9 cellular contexts compared by ENCODE assay signal in the genomic region with DNA sequence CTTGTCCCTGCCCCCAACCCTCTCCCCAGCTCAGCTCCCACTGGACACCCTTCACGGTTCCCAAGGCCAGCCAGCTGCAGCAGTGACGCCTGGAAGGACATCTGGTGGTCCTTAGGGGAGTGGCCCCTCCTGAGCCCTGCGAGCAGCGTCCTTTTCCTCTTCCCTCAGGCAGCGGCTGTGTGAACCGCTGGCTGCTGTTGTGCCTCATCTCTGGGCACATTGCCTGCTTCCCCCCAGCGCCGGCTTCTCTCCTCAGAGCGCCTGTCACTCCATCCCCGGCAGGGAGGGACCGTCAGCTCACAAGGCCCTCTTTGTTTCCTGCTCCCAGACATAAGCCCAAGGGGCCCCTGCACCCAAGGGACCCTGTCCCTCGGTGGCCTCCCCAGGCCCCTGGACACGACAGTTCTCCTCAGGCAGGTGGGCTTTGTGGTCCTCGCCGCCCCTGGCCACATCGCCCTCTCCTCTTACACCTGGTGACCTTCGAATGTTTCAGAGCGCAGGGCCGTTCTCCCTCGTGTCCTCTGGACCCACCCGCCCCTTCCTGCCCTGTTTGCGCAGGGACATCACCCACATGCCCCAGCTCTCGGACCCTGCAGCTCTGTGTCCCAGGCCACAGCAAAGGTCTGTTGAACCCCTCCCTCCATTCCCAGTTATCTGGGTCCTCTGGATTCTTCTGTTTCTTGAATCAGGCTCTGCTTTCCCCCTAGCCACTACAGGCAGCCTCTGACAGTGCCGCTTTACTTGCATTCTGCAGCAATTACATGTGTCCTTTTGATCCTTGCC. TPM values are rescaled to one million over a fixed set of nuclear protein-coding genes. Genes with fewer than 3 reads are reported as not detected.
DNase-seq lines count a peak whose midpoint lies in the region; ATAC-seq, FAIRE-seq and TF ChIP-seq lines count a peak whose summit lies in the region.
"Had no signal": no experiment of that assay in that cellular context is flagged by ENCODE, and none has a peak within 500 bp of the region (broad histone marks: within the 10 kb centered on the region; RNA-seq: fewer than 3 reads in every experiment).

No MANE protein-coding gene starts in this region.

- H3K27me3 ChIP-seq in body of pancreas: no peaks in the 10 kb centered on the region

- H3K4me3 ChIP-seq in body of pancreas: no peak overlapping the region
- H3K4me3 ChIP-seq in kidney (ENCODE audit: low read length in 2 of 2): no peak overlapping the region

- H3K27ac ChIP-seq in body of pancreas: peak overlapping the region in 2 of 4 donors; percentile 19 to 33
- H3K27ac ChIP-seq in kidney (ENCODE audit: low read depth in 2 of 2, low read length in 2 of 2): no peak overlapping the region
- H3K27ac ChIP-seq: C4-2B had no signal

- no peak for FAIRE-seq in kidney (lab: Jason Lieb, UNC)

- H3K36me3 ChIP-seq in body of pancreas (replicated peaks in 1 of 2; ENCODE audit: insufficient read depth in 1 of 2, low read depth in 2 of 2): peaks cover 7 to 25% of the 10 kb centered on the region in 2 donors
- peaks cover 23 to 24% of the 10 kb centered on the region in 2 donors for H3K36me3 ChIP-seq in kidney (ENCODE audit: control insufficient read depth in 1 of 2, insufficient read depth in 2 of 2, low read length in 2 of 2)

- H3K4me1 ChIP-seq in body of pancreas (peaks cover 17% of the 10 kb centered on the region), kidney (ENCODE audit: control insufficient read depth in 1 of 2, insufficient read depth in 1 of 2, low read depth in 1 of 2, low read length in 2 of 2) (no peaks in the 10 kb centered on the region)

- no peak overlapping the region for H3K4me3 Mint-ChIP-seq in activated T-cell treated with anti-CD3 and anti-CD28 coated beads, Interleukin-2, amount 50 U/mL, for 4 hours

- peak; percentile 13 to 23 for ATAC-seq in activated T-cell treated with anti-CD3 and anti-CD28 coated beads, Interleukin-2, amount 50 U/mL, for 4 hours
- ATAC-seq in body of pancreas: peak; percentile 21
- ATAC-seq in GM21825 (IDR thresholded peaks at IDR 0.05; ENCODE audit: unreplicated experiment): no peak

- TF ChIP-seq POLR2A in body of pancreas (IDR thresholded peaks at IDR 0.05): no peak

- H3K9ac ChIP-seq in kidney (ENCODE audit: low read length in 2 of 2): no peak overlapping the region

- intact Hi-C loops in body of pancreas (cut with DNase I) (no loop called here), kidney (cut with DNase I) (no loop called here)

- peaks cover 6% of the 10 kb centered on the region for H3K4me1 Mint-ChIP-seq in activated T-cell treated with anti-CD3 and anti-CD28 coated beads, Interleukin-2, amount 50 U/mL, for 4 hours (ENCODE audit: low read depth)

- H3K9me3 ChIP-seq in body of pancreas: no peaks in the 10 kb centered on the region
- no peaks in the 10 kb centered on the region for H3K9me3 ChIP-seq in kidney (ENCODE audit: control insufficient read depth in 1 of 2, low read length in 2 of 2)

- WGBS in body of pancreas, 2 donors: 20 to 26% methylated on average over 18 to 24 of the region's 24 CpGs

- TF ChIP-seq CTCF in body of pancreas (IDR thresholded peaks at IDR 0.05) (no peak), kidney (IDR thresholded peaks at IDR 0.05; ENCODE audit: borderline replicate concordance, extremely low read depth, insufficient read depth) (no peak)

- H3K36me3 Mint-ChIP-seq in activated T-cell treated with anti-CD3 and anti-CD28 coated beads, Interleukin-2, amount 50 U/mL, for 4 hours (ENCODE audit: insufficient read depth): peaks cover 12% of the 10 kb centered on the region

- no peaks in the 10 kb centered on the region for H3K27me3 Mint-ChIP-seq in activated T-cell treated with anti-CD3 and anti-CD28 coated beads, Interleukin-2, amount 50 U/mL, for 4 hours (ENCODE audit: low read depth)

- in situ Hi-C loops in G401 (cut with HindIII; ENCODE audit: low sequenced_read_pairs): no loop called here

- no peak for DNase-seq in activated T-cell treated with anti-CD3 and anti-CD28 coated beads, Interleukin-2, amount 50 U/mL, for 4 hours
- no peak for DNase-seq in activated T-cell treated with anti-CD3 and anti-CD28 coated beads, Interleukin-2, amount 50 U/mL, for 48 hours
- DNase-seq in body of pancreas: peak in 1 of 4 donors; percentile 37
- peak; percentile 77 for DNase-seq in kidney
- DNase-seq in superior temporal gyrus (ENCODE audit: extremely low spot score): peak; percentile 93
- no peak for DNase-seq in G401 (ENCODE audit: low spot score)
- no peak for DNase-seq in GDM1 (lab: John Stamatoyannopoulos, UW)

- H3K9me3 Mint-ChIP-seq in activated T-cell treated with anti-CD3 and anti-CD28 coated beads, Interleukin-2, amount 50 U/mL, for 4 hours: no peaks in the 10 kb centered on the region

RNA-seq across cellular contexts. Expression of gene ANO7, which starts 35.8 kb away (rescaled TPM):
- under 1 TPM; 0.60 to 0.76 (median 0.63) TPM for total RNA-seq in activated T-cell treated with anti-CD3 and anti-CD28 coated beads, Interleukin-2, amount 50 U/mL, for 4 hours
- total RNA-seq in body of pancreas (1 to 10 TPM in 1 of 2 donors, under 1 TPM in 1; 0.99 to 1.6 TPM), kidney (1.9 TPM)
- 1.1 TPM for polyA plus RNA-seq in kidney (ENCODE audit: insufficient read depth, low read depth, low replicate concordance)
- total RNA-seq in G401 (2014; rRNA removed; shearing (Covaris generic)): 1.1 TPM in 1 of 2 replicates, not detected in the other

Comparison
In these comparisons a context has a peak if more than half of its experiments do, and no peak if none do; other contexts are left out.
1. DNase-seq: peak in kidney (single experiment) and superior temporal gyrus (single experiment); none in activated T-cell treated with anti-CD3 and anti-CD28 coated beads, Interleukin-2, amount 50 U/mL, for 4 hours (single experiment), activated T-cell treated with anti-CD3 and anti-CD28 coated beads, Interleukin-2, amount 50 U/mL, for 48 hours (0 of 2), G401 (single experiment) and GDM1 (single experiment).